16 cellular contexts compared by ENCODE assay signal in genomic region chr12:122859303-122860051, GRCh38. TPM values are rescaled to one million over a fixed set of nuclear protein-coding genes. Genes with fewer than 3 reads are reported as not detected.
DNase-seq lines count a peak whose midpoint lies in the region; ATAC-seq and TF ChIP-seq lines count a peak whose summit lies in the region.
"Had no signal": no experiment of that assay in that cellular context is flagged by ENCODE, and none has a peak within 500 bp of the region (broad histone marks: within the 10 kb centered on the region; RNA-seq: fewer than 3 reads in every experiment).

No MANE protein-coding gene starts in this region.

- H3K4me1 Mint-ChIP-seq in CD4-positive, alpha-beta T cell (ENCODE audit: low read depth), result no peaks in the 10 kb centered on the region
- H3K4me1 Mint-ChIP-seq in stimulated activated naive B cell treated with anti-CD40 and anti-IgM and Interleukin-4, amounts not matched to agents 10 μg/mL and 1 μg/mL and 100 μg/mL, for 72 hours, result peaks cover 22 to 48% of the 10 kb centered on the region in 2 donors
- H3K4me1 Mint-ChIP-seq in T-helper 2 cell treated with Interferon-gamma antibody and Interleukin-4, amounts not matched to agents 5 μg/mL and 100 μg/mL, for 36 hours (ENCODE audit: low read depth), result no peaks in the 10 kb centered on the region
- H3K4me1 Mint-ChIP-seq: activated T-helper 17 cell treated with anti-CD3 and anti-CD28 coated beads, Interleukin-2, amount 50 U/mL, for 72 hours had no signal

- no peaks in the 10 kb centered on the region for H3K27me3 Mint-ChIP-seq in CD4-positive, alpha-beta T cell
- no peaks in the 10 kb centered on the region for H3K27me3 Mint-ChIP-seq in stimulated activated naive B cell treated with anti-CD40 and anti-IgM and Interleukin-4, amounts not matched to agents 10 μg/mL and 1 μg/mL and 100 μg/mL, for 72 hours
- H3K27me3 Mint-ChIP-seq in T-helper 2 cell treated with Interferon-gamma antibody and Interleukin-4, amounts not matched to agents 5 μg/mL and 100 μg/mL, for 36 hours (ENCODE audit: low read depth), result no peaks in the 10 kb centered on the region
- H3K27me3 Mint-ChIP-seq: activated T-helper 17 cell treated with anti-CD3 and anti-CD28 coated beads, Interleukin-2, amount 50 U/mL, for 72 hours had no signal

- H3K36me3 ChIP-seq in HEK293 (ENCODE audit: control insufficient read depth in 2 of 2, insufficient read depth in 1 of 2, low read length in 2 of 2) (peaks cover 0 to 49% of the 10 kb centered on the region in 2 experiments; a peak in 1 of 3 replicates), esophagus muscularis mucosa (peaks cover 0 to 73% (median 52%) of the 10 kb centered on the region in 4 donors)
- H3K36me3 ChIP-seq: cardiac muscle cell had no signal

- TF ChIP-seq EP300 in esophagus muscularis mucosa (IDR thresholded peaks at IDR 0.05), result no peak

- H3K27ac Mint-ChIP-seq in CD4-positive, alpha-beta T cell, result peak overlapping the region; percentile 61
- peak overlapping the region; percentile 51 for H3K27ac Mint-ChIP-seq in stimulated activated naive B cell treated with anti-CD40 and anti-IgM and Interleukin-4, amounts not matched to agents 10 μg/mL and 1 μg/mL and 100 μg/mL, for 72 hours
- no peak overlapping the region for H3K27ac Mint-ChIP-seq in T-helper 2 cell treated with Interferon-gamma antibody and Interleukin-4, amounts not matched to agents 5 μg/mL and 100 μg/mL, for 36 hours
- H3K27ac Mint-ChIP-seq: activated T-helper 17 cell treated with anti-CD3 and anti-CD28 coated beads, Interleukin-2, amount 50 U/mL, for 72 hours had no signal

- H3K4me1 ChIP-seq in HEK293 (ENCODE audit: control insufficient read depth, insufficient read depth, low read length), result no peaks in the 10 kb centered on the region
- peaks cover 32 to 41% (median 38%) of the 10 kb centered on the region in 4 donors for H3K4me1 ChIP-seq in esophagus muscularis mucosa

- intact Hi-C loops in CD4-positive, alpha-beta T cell (cut with DNase I, micrococcal nuclease), result loop anchor here (1.0 to 2.0 kb wide), 5 partner anchors 21 to 379 kb away; no protein-coding TSS in a partner anchor
- intact Hi-C loops in esophagus muscularis mucosa (cut with DNase I), result loop anchor here (1.0 to 10.0 kb wide), 2 partner anchors 65 to 92 kb away; no protein-coding TSS in a partner anchor

- TF ChIP-seq CTCF in CD4-positive, alpha-beta T cell (IDR thresholded peaks at IDR 0.05), result no peak
- no peak for TF ChIP-seq CTCF in HEK293 (tag by site-specific recombination; IDR thresholded peaks at IDR 0.05)
- TF ChIP-seq CTCF in esophagus muscularis mucosa (IDR thresholded peaks at IDR 0.05), result no peak

- CTCF ChIA-PET in CD4-positive, alpha-beta T cell (lab: Charles Lee), result interaction anchor here (1.3 to 3.2 kb wide), 2 partner anchors 66 to 94 kb away, joined by 5 to 20 read pairs; no protein-coding TSS in a partner anchor
- CTCF ChIA-PET in HEK293 (lab: Yijun Ruan, JAX), result interaction anchor here (0.5 to 7.5 kb wide), 16 partner anchors 10 to 720 kb away, joined by 3 to 105 read pairs (median 4); no protein-coding TSS in a partner anchor

- 90% methylated on average over 4 of the region's 26 CpGs for WGBS in esophagus muscularis mucosa

- H3K9me3 ChIP-seq in CD4-positive, alpha-beta T cell (ENCODE audit: control insufficient read depth, low read length), result no peaks in the 10 kb centered on the region
- H3K9me3 ChIP-seq in HEK293 (ENCODE audit: control insufficient read depth, insufficient read depth, low read depth, low read length) (no peaks in the 10 kb centered on the region), esophagus muscularis mucosa (no peaks in the 10 kb centered on the region)
- H3K9me3 ChIP-seq: MG63, mucosa of descending colon, spleen, tibial artery had no signal

- DNase-seq in CD4-positive, alpha-beta T cell, result no peak
- no peak for DNase-seq in esophagus muscularis mucosa (ENCODE audit: extremely low spot score)
- DNase-seq in stimulated activated naive B cell treated with anti-CD40 and anti-IgM and Interleukin-4, amounts not matched to agents 10 μg/mL and 1 μg/mL and 100 μg/mL, for 72 hours, result no peak
- no peak for DNase-seq in T-helper 2 cell treated with Interferon-gamma antibody and Interleukin-4, amounts not matched to agents 5 μg/mL and 100 μg/mL, for 36 hours (ENCODE audit: low spot score)
- DNase-seq: T1000 had no signal

- POLR2A ChIA-PET in CD4-positive, alpha-beta T cell (lab: Charles Lee), result interaction anchor here (1.4 to 2.1 kb wide), 3 partner anchors 23 to 106 kb away, joined by 3 to 8 read pairs (median 5); partner anchors contain the start of genes ABCB9 and HIP1R
- POLR2A ChIA-PET in HEK293 (lab: Yijun Ruan, JAX), result interaction anchor here (0.6 kb wide), 3 partner anchors 86 to 517 kb away, joined by 3 read pairs; no protein-coding TSS in a partner anchor

- H3K4me3 ChIP-seq in HEK293 (ENCODE audit: low read depth, low read length) (no peak overlapping the region), esophagus muscularis mucosa (no peak overlapping the region)
- H3K4me3 ChIP-seq: cardiac muscle cell, GM12878, MG63, mucosa of descending colon, PC-9, spleen, tibial artery had no signal

- no peak overlapping the region for H3K4me3 Mint-ChIP-seq in CD4-positive, alpha-beta T cell
- no peak overlapping the region for H3K4me3 Mint-ChIP-seq in stimulated activated naive B cell treated with anti-CD40 and anti-IgM and Interleukin-4, amounts not matched to agents 10 μg/mL and 1 μg/mL and 100 μg/mL, for 72 hours
- no peak overlapping the region for H3K4me3 Mint-ChIP-seq in T-helper 2 cell treated with Interferon-gamma antibody and Interleukin-4, amounts not matched to agents 5 μg/mL and 100 μg/mL, for 36 hours
- H3K4me3 Mint-ChIP-seq: activated T-helper 17 cell treated with anti-CD3 and anti-CD28 coated beads, Interleukin-2, amount 50 U/mL, for 72 hours had no signal

- H3K36me3 Mint-ChIP-seq in CD4-positive, alpha-beta T cell (ENCODE audit: low read depth), result peaks cover 49% of the 10 kb centered on the region
- peaks cover 39 to 41% of the 10 kb centered on the region in 2 donors for H3K36me3 Mint-ChIP-seq in stimulated activated naive B cell treated with anti-CD40 and anti-IgM and Interleukin-4, amounts not matched to agents 10 μg/mL and 1 μg/mL and 100 μg/mL, for 72 hours
- H3K36me3 Mint-ChIP-seq in T-helper 2 cell treated with Interferon-gamma antibody and Interleukin-4, amounts not matched to agents 5 μg/mL and 100 μg/mL, for 36 hours (ENCODE audit: low read depth), result peaks cover 2% of the 10 kb centered on the region

- no peaks in the 10 kb centered on the region for H3K27me3 ChIP-seq in CD4-positive, alpha-beta T cell (ENCODE audit: control insufficient read depth, insufficient read depth, low read length)
- no peaks in the 10 kb centered on the region for H3K27me3 ChIP-seq in esophagus muscularis mucosa
- H3K27me3 ChIP-seq: cardiac muscle cell, MG63, spleen, tibial artery had no signal

- no peak overlapping the region for H3K27ac ChIP-seq in CD4-positive, alpha-beta T cell (ENCODE audit: low read depth, low read length)
- H3K27ac ChIP-seq in HEK293 (ENCODE audit: extremely low read depth, low read depth, low read length), result no peak overlapping the region
- peak overlapping the region in 3 of 4 donors; percentile 13 to 66 (median 52) for H3K27ac ChIP-seq in esophagus muscularis mucosa (replicated peaks in 1 of 4)
- H3K27ac ChIP-seq: cardiac muscle cell, PC-9, tibial artery had no signal

- no peak for TF ChIP-seq POLR2A in esophagus muscularis mucosa (IDR thresholded peaks at IDR 0.05; ENCODE audit: low read depth)

- peak; percentile 10 for ATAC-seq in CD4-positive, alpha-beta T cell (ENCODE audit: poor library complexity)
- peak in 1 of 2 donors; percentile 5 for ATAC-seq in stimulated activated naive B cell treated with anti-CD40 and anti-IgM and Interleukin-4, amounts not matched to agents 10 μg/mL and 1 μg/mL and 100 μg/mL, for 72 hours (replicated peaks)
- ATAC-seq in HG03135 (IDR thresholded peaks at IDR 0.05; ENCODE audit: unreplicated experiment) (no peak), HG03139 (IDR thresholded peaks at IDR 0.05; ENCODE audit: unreplicated experiment) (no peak)

- H3K9me3 Mint-ChIP-seq in CD4-positive, alpha-beta T cell, result no peaks in the 10 kb centered on the region
- H3K9me3 Mint-ChIP-seq in stimulated activated naive B cell treated with anti-CD40 and anti-IgM and Interleukin-4, amounts not matched to agents 10 μg/mL and 1 μg/mL and 100 μg/mL, for 72 hours, result no peaks in the 10 kb centered on the region
- no peaks in the 10 kb centered on the region for H3K9me3 Mint-ChIP-seq in T-helper 2 cell treated with Interferon-gamma antibody and Interleukin-4, amounts not matched to agents 5 μg/mL and 100 μg/mL, for 36 hours
- H3K9me3 Mint-ChIP-seq: activated T-helper 17 cell treated with anti-CD3 and anti-CD28 coated beads, Interleukin-2, amount 50 U/mL, for 72 hours had no signal

TF ChIP-seq in HEK293, 187 proteins besides CTCF, POLR2A, EP300 and RAD21 (continues in another document):
- TF ChIP-seq SP3 (tag by site-specific recombination; IDR thresholded peaks at IDR 0.05) (no peak), ZNF449 (tag by site-specific recombination; IDR thresholded peaks at IDR 0.05) (0 out of 2 replicates have a peak, but pooled peaks have one; percentile 19), ZNF600 (tag by site-specific recombination; IDR thresholded peaks at IDR 0.05) (peak; percentile 85), ZIC2 (tag by site-specific recombination; IDR thresholded peaks at IDR 0.05) (peak; percentile 14; the same call in 1 of the 2 replicates), ZNF629 (tag by site-specific recombination; IDR thresholded peaks at IDR 0.05) (no peak), KLF1 (tag by site-specific recombination; IDR thresholded peaks at IDR 0.05) (no peak)

RNA-seq across cellular contexts. Expression of gene HIP1R, which starts 24.2 kb away (rescaled TPM):
- 100 to 1,000 TPM; 184 to 185 TPM for total RNA-seq in CD4-positive, alpha-beta T cell
- total RNA-seq in esophagus muscularis mucosa, result 10 to 100 TPM; 13.3 to 38.3 (median 23.7) TPM

RNA-seq across cellular contexts. Expression of gene VPS37B, which starts 36.4 kb away (rescaled TPM):
- total RNA-seq in CD4-positive, alpha-beta T cell, result 100 to 1,000 TPM in 1 of 2 experiments, 10 to 100 TPM in 1; 97.7 to 104 TPM
- total RNA-seq in esophagus muscularis mucosa, result 10 to 100 TPM; 21.2 to 52.4 (median 38.1) TPM

Comparison
In these comparisons a context has a peak if more than half of its experiments do, and no peak if none do; other contexts are left out.
1. H3K27ac ChIP-seq: peak in esophagus muscularis mucosa (3 of 4); none in CD4-positive, alpha-beta T cell (single experiment) and HEK293 (single experiment).
2. RNA of gene HIP1R, which starts 24.2 kb away (total RNA-seq): 184 to 185 TPM in CD4-positive, alpha-beta T cell; 13.3 to 38.3 TPM in esophagus muscularis mucosa; every median in the first group is over 4 times any median in the second.